In genomic region chr19:48332351-48332661, GRCh38 we compare ENCODE assay signal across 10 cellular contexts. TPM values are rescaled to one million over a fixed set of nuclear protein-coding genes. Genes with fewer than 3 reads are reported as not detected.
DNase-seq lines count a peak whose midpoint lies in the region; ATAC-seq lines count a peak whose summit lies in the region.
"Had no signal": no experiment of that assay in that cellular context is flagged by ENCODE, and none has a peak within 500 bp of the region (broad histone marks: within the 10 kb centered on the region; RNA-seq: fewer than 3 reads in every experiment).

No MANE protein-coding gene starts in this region.

- H3K27ac Mint-ChIP-seq in activated CD8-positive, alpha-beta T cell treated with anti-CD3 and anti-CD28 coated beads, Interleukin-2, amount 10 ng/mL, durations not matched to agents 7 days and 5 days: peak overlapping the region; percentile 90
- peak overlapping the region; percentile 94 to 98 (median 96) for H3K27ac Mint-ChIP-seq in immature natural killer cell
- peak overlapping the region; percentile 93 for H3K27ac Mint-ChIP-seq in stimulated activated effector memory CD8-positive, alpha-beta T cell treated with anti-CD3 and anti-CD28 coated beads, Interleukin-12 subunit alpha, Interleukin-12 subunit beta, amount 100 ng/mL, for 72 hours

- H3K27me3 Mint-ChIP-seq in activated CD8-positive, alpha-beta T cell treated with anti-CD3 and anti-CD28 coated beads, Interleukin-2, amount 10 ng/mL, durations not matched to agents 7 days and 5 days (ENCODE audit: low read depth): no peaks in the 10 kb centered on the region
- H3K27me3 Mint-ChIP-seq in immature natural killer cell (ENCODE audit: low read depth in 3 of 3): peaks cover 5 to 12% (median 6%) of the 10 kb centered on the region in 3 donors

- no peak for ATAC-seq in activated CD8-positive, alpha-beta T cell treated with anti-CD3 and anti-CD28 coated beads, Interleukin-2, amount 10 ng/mL, durations not matched to agents 7 days and 5 days
- ATAC-seq in stimulated activated effector memory CD8-positive, alpha-beta T cell treated with anti-CD3 and anti-CD28 coated beads, Interleukin-12 subunit alpha, Interleukin-12 subunit beta, amount 100 ng/mL, for 72 hours: no peak
- no peak for ATAC-seq in HG03565 (IDR thresholded peaks at IDR 0.05; ENCODE audit: unreplicated experiment)

- peaks cover 67% of the 10 kb centered on the region for H3K4me1 Mint-ChIP-seq in activated CD8-positive, alpha-beta T cell treated with anti-CD3 and anti-CD28 coated beads, Interleukin-2, amount 10 ng/mL, durations not matched to agents 7 days and 5 days (ENCODE audit: low read depth)
- peaks cover 63 to 66% of the 10 kb centered on the region in 2 donors for H3K4me1 Mint-ChIP-seq in immature natural killer cell
- peaks cover 64% of the 10 kb centered on the region for H3K4me1 Mint-ChIP-seq in stimulated activated effector memory CD8-positive, alpha-beta T cell treated with anti-CD3 and anti-CD28 coated beads, Interleukin-12 subunit alpha, Interleukin-12 subunit beta, amount 100 ng/mL, for 72 hours

- H3K9me3 Mint-ChIP-seq in activated CD8-positive, alpha-beta T cell treated with anti-CD3 and anti-CD28 coated beads, Interleukin-2, amount 10 ng/mL, durations not matched to agents 7 days and 5 days (ENCODE audit: insufficient read depth): peaks cover 3% of the 10 kb centered on the region
- H3K9me3 Mint-ChIP-seq in immature natural killer cell: no peaks in the 10 kb centered on the region
- H3K9me3 Mint-ChIP-seq in stimulated activated effector memory CD8-positive, alpha-beta T cell treated with anti-CD3 and anti-CD28 coated beads, Interleukin-12 subunit alpha, Interleukin-12 subunit beta, amount 100 ng/mL, for 72 hours: no peaks in the 10 kb centered on the region

- POLR2A ChIA-PET in activated CD8-positive, alpha-beta T cell treated with anti-CD3 and anti-CD28 coated beads, Interleukin-2, amount 10 ng/mL, durations not matched to agents 7 days and 5 days (lab: Charles Lee): interaction anchor here (0.6 to 6.2 kb wide), 3 partner anchors 11 to 41 kb away, joined by 3 to 125 read pairs (median 3); partner anchors contain the start of gene EMP3

- peaks cover 51% of the 10 kb centered on the region for H3K36me3 Mint-ChIP-seq in activated CD8-positive, alpha-beta T cell treated with anti-CD3 and anti-CD28 coated beads, Interleukin-2, amount 10 ng/mL, durations not matched to agents 7 days and 5 days (ENCODE audit: low read depth)
- H3K36me3 Mint-ChIP-seq in immature natural killer cell: peaks cover 12 to 24% (median 16%) of the 10 kb centered on the region in 3 donors
- H3K36me3 Mint-ChIP-seq in stimulated activated effector memory CD8-positive, alpha-beta T cell treated with anti-CD3 and anti-CD28 coated beads, Interleukin-12 subunit alpha, Interleukin-12 subunit beta, amount 100 ng/mL, for 72 hours: peaks cover 68% of the 10 kb centered on the region

- CTCF ChIA-PET in activated CD8-positive, alpha-beta T cell treated with anti-CD3 and anti-CD28 coated beads, Interleukin-2, amount 10 ng/mL, durations not matched to agents 7 days and 5 days (lab: Charles Lee): interaction anchor here (0.7 to 13.7 kb wide), 14 partner anchors 14 to 277 kb away, joined by 3 to 496 read pairs (median 4); partner anchors contain the start of genes EMP3, KDELR1, SYNGR4 and TMEM143

- peak; percentile 62 for DNase-seq in NCI-H1694 treated with DMSO at 0.1 percent for 48 hours (lab: John Stamatoyannopoulos, UW)
- DNase-seq in NCI-H1694 (lab: John Stamatoyannopoulos, UW): no peak
- no peak for DNase-seq in activated CD8-positive, alpha-beta T cell treated with anti-CD3 and anti-CD28 coated beads, Interleukin-2, amount 10 ng/mL, durations not matched to agents 7 days and 5 days
- DNase-seq in immature natural killer cell: no peak
- DNase-seq in stimulated activated effector memory CD8-positive, alpha-beta T cell treated with anti-CD3 and anti-CD28 coated beads, Interleukin-12 subunit alpha, Interleukin-12 subunit beta, amount 100 ng/mL, for 72 hours (ENCODE audit: low spot score in 2 of 2): no peak
- no peak for DNase-seq in HuH-7 (ENCODE audit: low spot score)
- DNase-seq in GM03348 (ENCODE audit: low spot score): no peak

- H3K4me3 Mint-ChIP-seq in activated CD8-positive, alpha-beta T cell treated with anti-CD3 and anti-CD28 coated beads, Interleukin-2, amount 10 ng/mL, durations not matched to agents 7 days and 5 days: peak overlapping the region; percentile 96
- H3K4me3 Mint-ChIP-seq in immature natural killer cell: peak overlapping the region; percentile 89 to 99 (median 98)
- peak overlapping the region; percentile 98 for H3K4me3 Mint-ChIP-seq in stimulated activated effector memory CD8-positive, alpha-beta T cell treated with anti-CD3 and anti-CD28 coated beads, Interleukin-12 subunit alpha, Interleukin-12 subunit beta, amount 100 ng/mL, for 72 hours

RNA-seq across cellular contexts. Expression of gene EMP3, which starts 7.0 kb away (rescaled TPM):
- total RNA-seq in activated CD8-positive, alpha-beta T cell treated with anti-CD3 and anti-CD28 coated beads, Interleukin-2, amount 10 ng/mL, durations not matched to agents 7 days and 5 days: 100 to 1,000 TPM; 300 to 320 TPM
- 1,000 to 10,000 TPM in 2 of 3 donors, 100 to 1,000 TPM in 1; 994 to 1,311 (median 1,000) TPM for polyA plus RNA-seq in immature natural killer cell

RNA-seq across cellular contexts. Expression of gene TMEM143, which starts 31.4 kb away (rescaled TPM):
- 10 to 100 TPM; 17.1 to 19.4 TPM for total RNA-seq in activated CD8-positive, alpha-beta T cell treated with anti-CD3 and anti-CD28 coated beads, Interleukin-2, amount 10 ng/mL, durations not matched to agents 7 days and 5 days
- 1 to 10 TPM; 2.8 to 6.3 (median 3.1) TPM for polyA plus RNA-seq in immature natural killer cell

RNA-seq across cellular contexts. Expression of gene SYNGR4, which starts 31.9 kb away (rescaled TPM):
- not detected for total RNA-seq in activated CD8-positive, alpha-beta T cell treated with anti-CD3 and anti-CD28 coated beads, Interleukin-2, amount 10 ng/mL, durations not matched to agents 7 days and 5 days
- not detected for polyA plus RNA-seq in immature natural killer cell
- total RNA-seq: A172, RPMI7951 had no signal

RNA-seq across cellular contexts. Expression of gene KDELR1, which starts 59.0 kb away (rescaled TPM):
- total RNA-seq in activated CD8-positive, alpha-beta T cell treated with anti-CD3 and anti-CD28 coated beads, Interleukin-2, amount 10 ng/mL, durations not matched to agents 7 days and 5 days: 10 to 100 TPM; 70.3 to 71.3 TPM
- polyA plus RNA-seq in immature natural killer cell: 10 to 100 TPM; 14.8 to 30.5 (median 20.2) TPM
